ENCODE assay signal across 27 cellular contexts in the genomic region with DNA sequence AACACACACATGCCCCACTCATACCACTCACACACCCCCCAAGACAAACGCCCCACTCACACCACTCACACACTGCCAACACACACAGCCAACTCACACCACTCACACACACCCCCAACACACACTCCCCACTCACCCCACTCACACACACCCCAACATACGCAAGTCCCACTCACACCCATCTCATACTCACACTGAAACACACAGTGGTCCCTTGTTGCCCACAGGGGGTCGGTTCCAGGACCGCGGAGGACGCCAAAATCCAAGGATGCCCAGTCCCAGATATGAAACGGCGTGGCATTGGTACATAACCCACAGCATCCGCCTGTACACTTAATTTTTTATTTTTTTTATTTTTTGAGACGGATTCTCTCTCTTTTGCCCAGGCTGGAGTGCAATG.
"Had no signal": no experiment of that assay in that cellular context is flagged by ENCODE, and none has a peak within 500 bp of the region (broad histone marks: within the 10 kb centered on the region; RNA-seq: fewer than 3 reads in every experiment).

No MANE protein-coding gene starts in this region.

- H3K27me3 ChIP-seq: ascending aorta, brain microvascular endothelial cell, heart left ventricle, testis, transverse colon had no signal

- H3K27me3 Mint-ChIP-seq: activated CD4-positive, alpha-beta memory T cell treated with anti-CD3 and anti-CD28 coated beads, Interleukin-2, amount 10 ng/mL, durations not matched to agents 7 days and 5 days; activated naive CD8-positive, alpha-beta T cell treated with anti-CD3 and anti-CD28 coated beads, Interleukin-2, amount 10 ng/mL, durations not matched to agents 7 days and 5 days; memory B cell; naive thymus-derived CD8-positive, alpha-beta T cell; T-helper 17 cell had no signal

- DNase-seq: activated CD4-positive, alpha-beta memory T cell treated with anti-CD3 and anti-CD28 coated beads, Interleukin-2, amount 10 ng/mL, durations not matched to agents 7 days and 5 days; activated CD4-positive, alpha-beta T cell treated with anti-CD3 and anti-CD28 coated beads for 48 hours; activated CD8-positive, alpha-beta memory T cell treated with anti-CD3 and anti-CD28 coated beads, Interleukin-2, amount 50 U/mL, for 48 hours; activated effector memory CD4-positive, alpha-beta T cell treated with anti-CD3 and anti-CD28 coated beads, Interleukin-2, amount 50 U/mL, for 16 hours; activated naive CD4-positive, alpha-beta T cell treated with anti-CD3 and anti-CD28 coated beads for 36 hours; activated naive CD8-positive, alpha-beta T cell treated with anti-CD3 and anti-CD28 coated beads, Interleukin-2, amount 10 ng/mL, durations not matched to agents 7 days and 5 days; brain microvascular endothelial cell; caudate nucleus; cortex of kidney; endodermal cell; foreskin fibroblast; hypothalamus; immature natural killer cell; midbrain; naive thymus-derived CD8-positive, alpha-beta T cell; right cardiac atrium; stimulated activated naive CD8-positive, alpha-beta T cell treated with anti-CD3 and anti-CD28 coated beads, Interleukin-15, Interleukin-2, amounts not matched to agents 100 U/mL and 50 U/mL, for 24 hours; T-helper 17 cell; T1000; testis; transverse colon; WERI-Rb-1 had no signal

- H3K27ac Mint-ChIP-seq: activated naive CD4-positive, alpha-beta T cell treated with anti-CD3 and anti-CD28 coated beads for 36 hours; activated naive CD8-positive, alpha-beta T cell treated with anti-CD3 and anti-CD28 coated beads, Interleukin-2, amount 10 ng/mL, durations not matched to agents 7 days and 5 days; endodermal cell; memory B cell; T-helper 17 cell had no signal

- H3K4me3 Mint-ChIP-seq: activated CD4-positive, alpha-beta memory T cell treated with anti-CD3 and anti-CD28 coated beads, Interleukin-2, amount 10 ng/mL, durations not matched to agents 7 days and 5 days; activated naive CD4-positive, alpha-beta T cell treated with anti-CD3 and anti-CD28 coated beads for 36 hours; activated naive CD8-positive, alpha-beta T cell treated with anti-CD3 and anti-CD28 coated beads, Interleukin-2, amount 10 ng/mL, durations not matched to agents 7 days and 5 days; endodermal cell; immature natural killer cell; memory B cell; naive thymus-derived CD8-positive, alpha-beta T cell; T-helper 17 cell had no signal

- H3K4me3 ChIP-seq: ascending aorta, heart left ventricle, testis, transverse colon had no signal

- H3K9me3 ChIP-seq: ascending aorta, heart left ventricle, testis, transverse colon had no signal

- H3K9me3 Mint-ChIP-seq: activated CD4-positive, alpha-beta memory T cell treated with anti-CD3 and anti-CD28 coated beads, Interleukin-2, amount 10 ng/mL, durations not matched to agents 7 days and 5 days; activated naive CD4-positive, alpha-beta T cell treated with anti-CD3 and anti-CD28 coated beads for 36 hours; activated naive CD8-positive, alpha-beta T cell treated with anti-CD3 and anti-CD28 coated beads, Interleukin-2, amount 10 ng/mL, durations not matched to agents 7 days and 5 days; endodermal cell; immature natural killer cell; memory B cell; naive thymus-derived CD8-positive, alpha-beta T cell had no signal

- ATAC-seq: activated CD4-positive, CD25-positive, alpha-beta regulatory T cell treated with anti-CD3 and anti-CD28 coated beads, Interleukin-2, amount 50 U/mL, for 24 hours; esophagus mucosa; heart left ventricle; naive thymus-derived CD8-positive, alpha-beta T cell; right cardiac atrium; stimulated activated naive CD8-positive, alpha-beta T cell treated with anti-CD3 and anti-CD28 coated beads, Interleukin-15, Interleukin-2, amounts not matched to agents 100 U/mL and 50 U/mL, for 24 hours; T-helper 17 cell had no signal

- H3K27ac ChIP-seq: ascending aorta, brain microvascular endothelial cell, heart left ventricle, testis, transverse colon, WERI-Rb-1 had no signal
